ENCODE assay signal across 8 cellular contexts in the genomic region with DNA sequence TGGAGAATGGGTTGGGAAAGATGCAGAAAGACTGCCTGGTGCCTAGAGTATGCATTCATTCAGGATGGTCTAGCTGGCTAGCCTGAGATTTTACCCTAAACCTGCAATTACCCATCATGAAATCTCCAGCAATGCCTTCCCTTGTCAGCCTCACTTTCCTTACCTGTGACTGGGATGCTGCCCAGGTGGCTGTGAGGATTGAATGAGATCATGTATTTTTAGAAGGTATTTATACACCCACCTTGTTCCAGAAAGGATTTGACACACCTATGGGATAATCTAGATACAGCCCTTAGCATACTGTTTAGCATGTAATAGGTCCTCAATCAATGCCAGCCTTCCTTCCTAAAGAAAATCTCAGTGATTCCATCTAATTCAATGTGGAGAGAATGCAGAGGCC.
"Had no signal": no experiment of that assay in that cellular context is flagged by ENCODE, and none has a peak within 500 bp of the region (broad histone marks: within the 10 kb centered on the region; RNA-seq: fewer than 3 reads in every experiment).

No MANE protein-coding gene starts in this region.

- DNase-seq: GDM1, GF-D8 had no signal

- FAIRE-seq: G401.6, GM12878, GM12891, GM12892, GM18507, GM19239 had no signal

- H3K4me3 ChIP-seq: GM12878 had no signal
